ENCODE assay signal across 8 cellular contexts in genomic region chr21:33915368-33916199, GRCh38. TPM values are rescaled to one million over a fixed set of nuclear protein-coding genes. Genes with fewer than 3 reads are reported as not detected.
DNase-seq lines count a peak whose midpoint lies in the region; FAIRE-seq and TF ChIP-seq lines count a peak whose summit lies in the region.

A gene with protein sequence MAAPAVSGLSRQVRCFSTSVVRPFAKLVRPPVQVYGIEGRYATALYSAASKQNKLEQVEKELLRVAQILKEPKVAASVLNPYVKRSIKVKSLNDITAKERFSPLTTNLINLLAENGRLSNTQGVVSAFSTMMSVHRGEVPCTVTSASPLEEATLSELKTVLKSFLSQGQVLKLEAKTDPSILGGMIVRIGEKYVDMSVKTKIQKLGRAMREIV (minus strand): TSS chr21:33915804. CDS start chr21:33915763, 41 bp downstream.

- peak; percentile 97 for TF ChIP-seq POLR2A in NB4 (IDR thresholded peaks at IDR 0.05; ENCODE audit: extremely low read depth, insufficient read length)

- H2BK12ac ChIP-seq in neuronal stem cell (ENCODE audit: low read length): no peak within 1 kb of the TSS

- H2BK15ac ChIP-seq in neuronal stem cell (ENCODE audit: low read length): no peak within 1 kb of the TSS

- H3K18ac ChIP-seq in neuronal stem cell (ENCODE audit: low read length): peak within 1 kb of the TSS; percentile 89

- H3K36me3 ChIP-seq in SK-N-MC (ENCODE audit: insufficient read depth, low read length) (peaks cover 31% of the 10 kb centered on the region), neuronal stem cell (replicated peaks in 1 of 2; ENCODE audit: control insufficient read depth in 2 of 2, insufficient read depth in 2 of 2, low read length in 2 of 2) (peaks cover 3 to 39% of the 10 kb centered on the region in 2 donors)

- H3K9me3 ChIP-seq in SK-N-MC (ENCODE audit: low read depth, low read length): no peaks in the 10 kb centered on the region
- no peaks in the 10 kb centered on the region for H3K9me3 ChIP-seq in neuronal stem cell (replicated peaks in 1 of 2; ENCODE audit: control insufficient read depth in 2 of 2, insufficient read depth in 1 of 2, low read depth in 1 of 2, low read length in 2 of 2)

- peaks cover 3% of the 10 kb centered on the region for H3K79me1 ChIP-seq in neuronal stem cell (ENCODE audit: low read depth, low read length)

- H3K4me1 ChIP-seq in neuronal stem cell (ENCODE audit: control insufficient read depth in 2 of 2, insufficient read depth in 1 of 2, low read depth in 1 of 2, low read length in 2 of 2): peaks cover 4 to 9% of the 10 kb centered on the region in 2 donors

- H3K27me3 Mint-ChIP-seq in HFFc6 (ENCODE audit: insufficient read depth): no peaks in the 10 kb centered on the region
- no peaks in the 10 kb centered on the region for H3K27me3 Mint-ChIP-seq in activated naive CD4-positive, alpha-beta T cell treated with anti-CD3 and anti-CD28 coated beads, Interleukin-2, amount 10 ng/mL, durations not matched to agents 7 days and 5 days

- H4K91ac ChIP-seq in neuronal stem cell (ENCODE audit: low read depth, low read length, poor library complexity): no peak within 1 kb of the TSS

- H3K9ac ChIP-seq in SK-N-MC (ENCODE audit: insufficient read length) (peak within 1 kb of the TSS; percentile 91), neuronal stem cell (ENCODE audit: low read depth, low read length, poor library complexity) (peak within 1 kb of the TSS; percentile 89)

- peak within 1 kb of the TSS; percentile 42 for H2BK5ac ChIP-seq in neuronal stem cell (ENCODE audit: low read length)

- peaks cover 19% of the 10 kb centered on the region for H3K36me3 Mint-ChIP-seq in HFFc6 (ENCODE audit: low read depth)
- H3K36me3 Mint-ChIP-seq in activated naive CD4-positive, alpha-beta T cell treated with anti-CD3 and anti-CD28 coated beads, Interleukin-2, amount 10 ng/mL, durations not matched to agents 7 days and 5 days: peaks cover 23% of the 10 kb centered on the region

- H3K4me2 ChIP-seq in neuronal stem cell (ENCODE audit: insufficient read depth, low read length, poor library complexity, severe bottlenecking): peak within 1 kb of the TSS; percentile 58

- no peaks in the 10 kb centered on the region for H3K27me3 ChIP-seq in neuronal stem cell (ENCODE audit: control insufficient read depth in 3 of 3, insufficient read depth in 3 of 3, low read depth in 1 of 3, low read length in 3 of 3)

- WGBS in neuronal stem cell (ENCODE audit: extremely low coverage in 2 of 2, insufficient read length in 2 of 2, insufficient replicate concordance in 1 of 2), 2 donors: no CpG with 5 or more reads among the region's 45 CpGs

- TF ChIP-seq CTCF in HFFc6 (IDR thresholded peaks at IDR 0.05) (no peak), NB4 (IDR thresholded peaks at IDR 0.05; ENCODE audit: low read depth, low read length) (no peak), subcutaneous adipose tissue (IDR thresholded peaks at IDR 0.05; ENCODE audit: low read depth) (no peak)

- H3K9me3 Mint-ChIP-seq in HFFc6: no peaks in the 10 kb centered on the region
- no peaks in the 10 kb centered on the region for H3K9me3 Mint-ChIP-seq in activated naive CD4-positive, alpha-beta T cell treated with anti-CD3 and anti-CD28 coated beads, Interleukin-2, amount 10 ng/mL, durations not matched to agents 7 days and 5 days

- no peak within 1 kb of the TSS for H4K8ac ChIP-seq in neuronal stem cell (ENCODE audit: low read depth, low read length)

- H3K4me3 Mint-ChIP-seq in HFFc6: peak within 1 kb of the TSS; percentile 99
- H3K4me3 Mint-ChIP-seq in activated naive CD4-positive, alpha-beta T cell treated with anti-CD3 and anti-CD28 coated beads, Interleukin-2, amount 10 ng/mL, durations not matched to agents 7 days and 5 days: peak within 1 kb of the TSS; percentile 95

- peak within 1 kb of the TSS; percentile 73 for H3K14ac ChIP-seq in neuronal stem cell (ENCODE audit: low read length)

- H3K23ac ChIP-seq in neuronal stem cell (ENCODE audit: low read depth, low read length, poor library complexity): peak within 1 kb of the TSS; percentile 53

- DNase-seq in GM04503 (ENCODE audit: low read depth) (peak; percentile 82), HFFc6 (peak; percentile 97), NB4 (ENCODE audit: low read depth) (peak; percentile 97), SK-N-MC (ENCODE audit: low read depth, low spot score) (peak; percentile 94), frontal cortex (ENCODE audit: low spot score in 2 of 2) (peak; percentile 70 to 90), neuronal stem cell (ENCODE audit: low spot score) (peak; percentile 92)
- DNase-seq in activated naive CD4-positive, alpha-beta T cell treated with anti-CD3 and anti-CD28 coated beads, Interleukin-2, amount 10 ng/mL, durations not matched to agents 7 days and 5 days: peak; percentile 98

- H2BK120ac ChIP-seq in neuronal stem cell (ENCODE audit: low read depth, low read length): no peak within 1 kb of the TSS

- H2AFZ ChIP-seq in neuronal stem cell (ENCODE audit: low read length): peak within 1 kb of the TSS; percentile 89

- H3K4ac ChIP-seq in neuronal stem cell (ENCODE audit: low read length): no peak within 1 kb of the TSS

- peak; percentile 33 for FAIRE-seq in frontal cortex (lab: Jason Lieb, UNC)

- CTCF ChIA-PET in activated naive CD4-positive, alpha-beta T cell treated with anti-CD3 and anti-CD28 coated beads, Interleukin-2, amount 10 ng/mL, durations not matched to agents 7 days and 5 days (lab: Charles Lee): interaction anchor here (1.1 kb wide), 1 partner anchor 282 kb away, joined by 3 read pairs; no protein-coding TSS in a partner anchor

- H3K27ac ChIP-seq in SK-N-MC: peak within 1 kb of the TSS; percentile 57
- no peak within 1 kb of the TSS for H3K27ac ChIP-seq in neuronal stem cell (replicated peaks; ENCODE audit: low read length)

- peaks cover 21% of the 10 kb centered on the region for H3K4me1 Mint-ChIP-seq in HFFc6 (ENCODE audit: low read depth)
- peaks cover 33% of the 10 kb centered on the region for H3K4me1 Mint-ChIP-seq in activated naive CD4-positive, alpha-beta T cell treated with anti-CD3 and anti-CD28 coated beads, Interleukin-2, amount 10 ng/mL, durations not matched to agents 7 days and 5 days

- H2AK5ac ChIP-seq in neuronal stem cell (ENCODE audit: low read depth, low read length): peak within 1 kb of the TSS; percentile 30

- H3K4me3 ChIP-seq in NB4 (ENCODE audit: low read depth, low read length): peak within 1 kb of the TSS; percentile 93
- peak within 1 kb of the TSS; percentile 92 for H3K4me3 ChIP-seq in SK-N-MC
- peak within 1 kb of the TSS; percentile 78 to 91 for H3K4me3 ChIP-seq in neuronal stem cell (ENCODE audit: low read length in 2 of 2)

- peak within 1 kb of the TSS; percentile 93 for H3K27ac Mint-ChIP-seq in HFFc6
- peak within 1 kb of the TSS; percentile 93 for H3K27ac Mint-ChIP-seq in activated naive CD4-positive, alpha-beta T cell treated with anti-CD3 and anti-CD28 coated beads, Interleukin-2, amount 10 ng/mL, durations not matched to agents 7 days and 5 days

RNA-seq across cellular contexts. Expression of the gene that starts here (rescaled TPM):
- 100 to 1,000 TPM; 175 to 206 (median 192) TPM for total RNA-seq in HFFc6 (2021; fragmentation: NEBNext Ultra II Directional; extraction: Animal tissue kit (Norgen Biotek cat#: 25700))
- total RNA-seq in frontal cortex: 183 TPM
- polyA plus RNA-seq in neuronal stem cell (2013, experiment 1 of 2): 378 TPM
- polyA plus RNA-seq in neuronal stem cell (2013, experiment 2 of 2): 387 TPM
- total RNA-seq in subcutaneous adipose tissue: 100 to 1,000 TPM; 166 to 271 (median 236) TPM
